12 cellular contexts compared by ENCODE assay signal in genomic region chrY:12479382-12479781, GRCh38.
DNase-seq lines count a peak whose midpoint lies in the region; ATAC-seq and TF ChIP-seq lines count a peak whose summit lies in the region.
"Had no signal": no experiment of that assay in that cellular context is flagged by ENCODE, and none has a peak within 500 bp of the region (broad histone marks: within the 10 kb centered on the region; RNA-seq: fewer than 3 reads in every experiment).

No MANE protein-coding gene starts in this region.

- no peaks in the 10 kb centered on the region for H3K23me2 ChIP-seq in H9 (ENCODE audit: insufficient read length, low read depth, low read length, poor library complexity, severe bottlenecking)

- WGBS in stomach, 5 donors = 24 to 44% (median 38%) methylated on average over 7 to 8 of the region's 8 CpGs; no CpG with 5 or more reads in 2 of the 5 donors
- no CpG with 5 or more reads among the region's 8 CpGs for WGBS in H9 (ENCODE audit: extremely low coverage, insufficient read length, low lambda C conversion rate)

- no peak overlapping the region for H3K4me2 ChIP-seq in H9 (ENCODE audit: insufficient read depth, insufficient read length, low read length)
- H3K4me2 ChIP-seq: neural progenitor cell had no signal

- no peaks in the 10 kb centered on the region for H4K20me1 ChIP-seq in H9 (ENCODE audit: control insufficient read depth, insufficient read depth, insufficient read length)

- no peak overlapping the region for H3K4me3 ChIP-seq in CD4-positive, CD25-positive, alpha-beta regulatory T cell (ENCODE audit: low read depth, low read length)
- H3K4me3 ChIP-seq in lower lobe of right lung = no peak overlapping the region
- H3K4me3 ChIP-seq in stomach = no peak overlapping the region
- H3K4me3 ChIP-seq: neural progenitor cell had no signal

- no peak overlapping the region for H3K4ac ChIP-seq in H9 (ENCODE audit: low read depth, low read length)

- no peak overlapping the region for H3K4me3 Mint-ChIP-seq in CD4-positive, CD25-positive, alpha-beta regulatory T cell
- H3K4me3 Mint-ChIP-seq in HFFc6 (no peak overlapping the region), chondrocyte (ENCODE audit: unreplicated experiment) (no peak overlapping the region), H9 (no peak overlapping the region)
- H3K4me3 Mint-ChIP-seq in activated T-helper 1 cell treated with anti-CD3 and anti-CD28 coated beads, Interleukin-12 subunit alpha, Interleukin-12 subunit beta, Interleukin-2, Interleukin-4 antibody, amounts not matched to agents 30 ng/mL and 10 ng/mL and 1 ng/mL, durations not matched to agents 14 hours and 24 hours and 36 hours = no peak overlapping the region
- H3K4me3 Mint-ChIP-seq: neural progenitor cell had no signal

- H3K27me3 ChIP-seq in CD4-positive, CD25-positive, alpha-beta regulatory T cell (ENCODE audit: control insufficient read depth, insufficient read depth, low read length) = no peaks in the 10 kb centered on the region
- H3K27me3 ChIP-seq in lower lobe of right lung (ENCODE audit: low read depth) (no peaks in the 10 kb centered on the region), stomach (no peaks in the 10 kb centered on the region), H9 (ENCODE audit: insufficient read depth, low read length) (no peaks in the 10 kb centered on the region)
- H3K27me3 ChIP-seq: neural progenitor cell had no signal

- H3K18ac ChIP-seq in H9 (ENCODE audit: insufficient read length, low read depth, low read length) = no peak overlapping the region

- H2BK12ac ChIP-seq in H9 (ENCODE audit: insufficient read length, low read depth, low read length) = no peak overlapping the region

- no peak for DNase-seq in CD4-positive, CD25-positive, alpha-beta regulatory T cell
- peak; percentile 50 for DNase-seq in HFFc6
- peak; percentile 7 for DNase-seq in activated T-helper 1 cell treated with anti-CD3 and anti-CD28 coated beads, Interleukin-12 subunit alpha, Interleukin-12 subunit beta, Interleukin-2, Interleukin-4 antibody, amounts not matched to agents 30 ng/mL and 10 ng/mL and 1 ng/mL, durations not matched to agents 14 hours and 24 hours and 36 hours (ENCODE audit: low spot score)
- DNase-seq in lower lobe of right lung = peak; percentile 29
- DNase-seq in stomach = no peak
- no peak for DNase-seq in chondrocyte (ENCODE audit: low spot score)
- no peak for DNase-seq in H9
- DNase-seq: GF-D8, IMR-90, SIG-M5 had no signal

- H4K5ac ChIP-seq in H9 (ENCODE audit: insufficient read length, low read depth, low read length) = no peak overlapping the region

- H3K4me1 ChIP-seq in CD4-positive, CD25-positive, alpha-beta regulatory T cell (ENCODE audit: control insufficient read depth, insufficient read depth, low read length, poor library complexity, severe bottlenecking) = no peaks in the 10 kb centered on the region
- no peaks in the 10 kb centered on the region for H3K4me1 ChIP-seq in lower lobe of right lung
- no peaks in the 10 kb centered on the region for H3K4me1 ChIP-seq in stomach
- no peaks in the 10 kb centered on the region for H3K4me1 ChIP-seq in H9 (ENCODE audit: insufficient read depth, low read length)
- H3K4me1 ChIP-seq: neural progenitor cell had no signal

- H3K9me3 Mint-ChIP-seq in CD4-positive, CD25-positive, alpha-beta regulatory T cell = no peaks in the 10 kb centered on the region
- H3K9me3 Mint-ChIP-seq in HFFc6 (no peaks in the 10 kb centered on the region; the same call in 1 of the 2 replicates), chondrocyte (ENCODE audit: low read depth) (no peaks in the 10 kb centered on the region), H9 (no peaks in the 10 kb centered on the region)
- H3K9me3 Mint-ChIP-seq in activated T-helper 1 cell treated with anti-CD3 and anti-CD28 coated beads, Interleukin-12 subunit alpha, Interleukin-12 subunit beta, Interleukin-2, Interleukin-4 antibody, amounts not matched to agents 30 ng/mL and 10 ng/mL and 1 ng/mL, durations not matched to agents 14 hours and 24 hours and 36 hours = no peaks in the 10 kb centered on the region
- H3K9me3 Mint-ChIP-seq: neural progenitor cell had no signal

- H2AK5ac ChIP-seq in H9 (ENCODE audit: insufficient read length, low read length) = no peak overlapping the region

- H3K79me2 ChIP-seq in H9 (ENCODE audit: insufficient read depth, low read length) = no peaks in the 10 kb centered on the region

- no peak for TF ChIP-seq POLR2A in stomach (IDR thresholded peaks at IDR 0.05)

- ATAC-seq in CD4-positive, CD25-positive, alpha-beta regulatory T cell (ENCODE audit: low read depth in 2 of 2) = peak; percentile 34 to 43
- ATAC-seq in lower lobe of right lung = no peak
- no peak for ATAC-seq in HG03521 (IDR thresholded peaks at IDR 0.05; ENCODE audit: unreplicated experiment)

- no peaks in the 10 kb centered on the region for H3K36me3 Mint-ChIP-seq in CD4-positive, CD25-positive, alpha-beta regulatory T cell
- no peaks in the 10 kb centered on the region; the same call in 1 of the 2 replicates for H3K36me3 Mint-ChIP-seq in HFFc6 (ENCODE audit: low read depth)
- H3K36me3 Mint-ChIP-seq in activated T-helper 1 cell treated with anti-CD3 and anti-CD28 coated beads, Interleukin-12 subunit alpha, Interleukin-12 subunit beta, Interleukin-2, Interleukin-4 antibody, amounts not matched to agents 30 ng/mL and 10 ng/mL and 1 ng/mL, durations not matched to agents 14 hours and 24 hours and 36 hours (ENCODE audit: low read depth) = no peaks in the 10 kb centered on the region
- H3K36me3 Mint-ChIP-seq in chondrocyte (ENCODE audit: low read depth) = no peaks in the 10 kb centered on the region
- no peaks in the 10 kb centered on the region for H3K36me3 Mint-ChIP-seq in H9 (ENCODE audit: insufficient read depth in 1 of 3, low read depth in 3 of 3)
- H3K36me3 Mint-ChIP-seq: neural progenitor cell had no signal

- no peak overlapping the region for H2BK5ac ChIP-seq in H9 (ENCODE audit: insufficient read length, low read length)

- H3K27ac Mint-ChIP-seq in CD4-positive, CD25-positive, alpha-beta regulatory T cell = no peak overlapping the region
- H3K27ac Mint-ChIP-seq in HFFc6 (no peak overlapping the region), chondrocyte (ENCODE audit: unreplicated experiment) (no peak overlapping the region), H9 (no peak overlapping the region)
- H3K27ac Mint-ChIP-seq in activated T-helper 1 cell treated with anti-CD3 and anti-CD28 coated beads, Interleukin-12 subunit alpha, Interleukin-12 subunit beta, Interleukin-2, Interleukin-4 antibody, amounts not matched to agents 30 ng/mL and 10 ng/mL and 1 ng/mL, durations not matched to agents 14 hours and 24 hours and 36 hours = no peak overlapping the region
- H3K27ac Mint-ChIP-seq: neural progenitor cell had no signal

- intact Hi-C loops in activated T-helper 1 cell treated with anti-CD3 and anti-CD28 coated beads, Interleukin-12 subunit alpha, Interleukin-12 subunit beta, Interleukin-2, Interleukin-4 antibody, amounts not matched to agents 30 ng/mL and 10 ng/mL and 1 ng/mL, durations not matched to agents 14 hours and 24 hours and 36 hours (cut with micrococcal nuclease) = loop anchor here (2.0 to 10.0 kb wide), 2 partner anchors 145 to 329 kb away; no protein-coding TSS in a partner anchor
- intact Hi-C loops in lower lobe of right lung (cut with DNase I) = no loop called here
- intact Hi-C loops in stomach (cut with DNase I; ENCODE audit: low total_unique reads) = no loop called here

- H3K27me3 Mint-ChIP-seq in CD4-positive, CD25-positive, alpha-beta regulatory T cell = no peaks in the 10 kb centered on the region
- H3K27me3 Mint-ChIP-seq in HFFc6 (ENCODE audit: insufficient read depth) (no peaks in the 10 kb centered on the region), chondrocyte (ENCODE audit: low read depth) (no peaks in the 10 kb centered on the region), H9 (ENCODE audit: low read depth) (no peaks in the 10 kb centered on the region)
- no peaks in the 10 kb centered on the region for H3K27me3 Mint-ChIP-seq in activated T-helper 1 cell treated with anti-CD3 and anti-CD28 coated beads, Interleukin-12 subunit alpha, Interleukin-12 subunit beta, Interleukin-2, Interleukin-4 antibody, amounts not matched to agents 30 ng/mL and 10 ng/mL and 1 ng/mL, durations not matched to agents 14 hours and 24 hours and 36 hours (ENCODE audit: insufficient read depth)

- no peak overlapping the region for H4K91ac ChIP-seq in H9 (ENCODE audit: insufficient read length, low read depth, low read length)

- peaks cover 0 to 1% (median 0%) of the 10 kb centered on the region in 4 donors for H3K4me1 Mint-ChIP-seq in CD4-positive, CD25-positive, alpha-beta regulatory T cell
- peaks cover 22% of the 10 kb centered on the region for H3K4me1 Mint-ChIP-seq in HFFc6 (ENCODE audit: low read depth)
- peaks cover 5% of the 10 kb centered on the region for H3K4me1 Mint-ChIP-seq in activated T-helper 1 cell treated with anti-CD3 and anti-CD28 coated beads, Interleukin-12 subunit alpha, Interleukin-12 subunit beta, Interleukin-2, Interleukin-4 antibody, amounts not matched to agents 30 ng/mL and 10 ng/mL and 1 ng/mL, durations not matched to agents 14 hours and 24 hours and 36 hours (ENCODE audit: low read depth)
- H3K4me1 Mint-ChIP-seq in chondrocyte (ENCODE audit: low read depth) = no peaks in the 10 kb centered on the region
- no peaks in the 10 kb centered on the region for H3K4me1 Mint-ChIP-seq in H9
- H3K4me1 Mint-ChIP-seq: neural progenitor cell had no signal

- no peak overlapping the region for H2AFZ ChIP-seq in H9 (ENCODE audit: low read length)
- H2AFZ ChIP-seq: neural progenitor cell had no signal

- H2BK15ac ChIP-seq in H9 (ENCODE audit: low read depth, low read length) = no peak overlapping the region

- no peak overlapping the region for H3K14ac ChIP-seq in H9 (ENCODE audit: insufficient read depth, low read length)

- no peak overlapping the region for H2BK120ac ChIP-seq in H9 (ENCODE audit: low read depth, low read length, poor library complexity, severe bottlenecking)

- no peak for TF ChIP-seq EP300 in stomach (IDR thresholded peaks at IDR 0.05)

- no peaks in the 10 kb centered on the region for H3K79me1 ChIP-seq in H9 (ENCODE audit: insufficient read depth, low read depth, low read length, poor library complexity, severe bottlenecking)

- H3K9me3 ChIP-seq in CD4-positive, CD25-positive, alpha-beta regulatory T cell (ENCODE audit: control insufficient read depth in 2 of 2, low read length in 2 of 2) = no peaks in the 10 kb centered on the region
- H3K9me3 ChIP-seq in lower lobe of right lung (no peaks in the 10 kb centered on the region), stomach (no peaks in the 10 kb centered on the region), H9 (ENCODE audit: control insufficient read depth, low read depth, low read length) (no peaks in the 10 kb centered on the region)

- no peaks in the 10 kb centered on the region for H3K36me3 ChIP-seq in CD4-positive, CD25-positive, alpha-beta regulatory T cell (ENCODE audit: control insufficient read depth, insufficient read depth, low read length)
- H3K36me3 ChIP-seq in lower lobe of right lung (no peaks in the 10 kb centered on the region), stomach (no peaks in the 10 kb centered on the region)
- H3K36me3 ChIP-seq: neural progenitor cell had no signal

- no peak overlapping the region for H2BK20ac ChIP-seq in H9 (ENCODE audit: low read depth, low read length, poor library complexity, severe bottlenecking)

- no peak overlapping the region for H3K23ac ChIP-seq in H9 (ENCODE audit: insufficient read length, low read depth, low read length)

- no peak overlapping the region for H4K8ac ChIP-seq in H9 (replicated peaks; ENCODE audit: insufficient read length, low read depth, low read length)

- no peak overlapping the region for H3K27ac ChIP-seq in CD4-positive, CD25-positive, alpha-beta regulatory T cell (ENCODE audit: insufficient read depth, low read length, poor library complexity, severe bottlenecking)
- H3K27ac ChIP-seq in lower lobe of right lung = no peak overlapping the region
- no peak overlapping the region for H3K27ac ChIP-seq in stomach
- no peak overlapping the region for H3K27ac ChIP-seq in H9 (ENCODE audit: insufficient read length, low read depth, low read length)
- H3K27ac ChIP-seq: neural progenitor cell had no signal

- no peak overlapping the region for H3T11ph ChIP-seq in H9 (ENCODE audit: low read length)

- no peak overlapping the region for H3K9ac ChIP-seq in H9 (ENCODE audit: extremely low read depth, insufficient read length, low read length)
- H3K9ac ChIP-seq: neural progenitor cell had no signal

- TF ChIP-seq CTCF in HFFc6 (IDR thresholded peaks at IDR 0.05) (peak; percentile 60; the same call in 1 of the 2 replicates), lower lobe of right lung (IDR thresholded peaks at IDR 0.05) (no peak), stomach (IDR thresholded peaks at IDR 0.05) (no peak), chondrocyte (IDR thresholded peaks at IDR 0.05) (no peak), H9 (conservative IDR thresholded peaks at IDR 0.05) (no peak)

- H3K56ac ChIP-seq in H9 (ENCODE audit: insufficient read length, low read depth, low read length) = no peak overlapping the region

Comparison
In these comparisons a context has a peak if more than half of its experiments do, and no peak if none do; other contexts are left out.
1. ATAC-seq: peak in CD4-positive, CD25-positive, alpha-beta regulatory T cell (2 of 2); none in lower lobe of right lung (0 of 2) and HG03521 (single experiment).
2. DNase-seq: peak in HFFc6 (single experiment), activated T-helper 1 cell treated with anti-CD3 and anti-CD28 coated beads, Interleukin-12 subunit alpha, Interleukin-12 subunit beta, Interleukin-2, Interleukin-4 antibody, amounts not matched to agents 30 ng/mL and 10 ng/mL and 1 ng/mL, durations not matched to agents 14 hours and 24 hours and 36 hours (single experiment) and lower lobe of right lung (single experiment); none in CD4-positive, CD25-positive, alpha-beta regulatory T cell (0 of 3), stomach (single experiment), chondrocyte (single experiment) and H9 (single experiment).